In the genomic region with DNA sequence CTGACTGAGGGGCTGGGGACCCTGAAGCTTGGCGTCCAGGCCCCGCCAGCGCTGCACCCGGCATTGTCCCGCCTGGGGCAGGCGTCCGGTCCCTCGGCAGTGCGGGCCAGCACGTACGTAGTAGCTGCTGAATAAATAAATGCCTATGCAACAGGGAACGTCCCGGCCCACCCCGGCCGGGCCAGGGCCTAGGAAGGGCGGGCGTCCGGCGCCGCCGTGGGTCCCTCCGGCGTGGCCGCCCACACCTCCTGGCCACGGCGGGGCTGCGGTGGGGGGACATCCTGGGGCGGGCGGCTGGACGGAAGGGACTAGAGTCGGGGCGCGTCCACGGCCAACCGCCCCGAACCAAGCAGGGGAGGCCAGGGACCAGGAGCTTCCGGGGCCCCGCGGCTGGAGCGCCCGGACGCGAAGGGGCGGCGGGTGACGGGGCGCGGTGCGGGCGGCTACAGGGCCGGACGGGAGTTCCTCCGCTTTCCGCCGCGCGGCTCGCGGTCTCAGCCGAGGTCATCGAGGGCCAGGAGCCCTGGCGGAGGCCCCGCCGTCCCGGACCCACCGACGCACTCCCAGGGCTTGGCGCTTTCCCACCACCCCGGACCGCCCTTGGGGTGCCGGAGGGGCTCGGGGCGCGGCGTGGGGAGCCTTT, we compare ENCODE assay signal across 1 cellular context.
A peak's percentile ranks its signal among the peaks of the same experiment; 100 is the strongest.
TF ChIP-seq lines count a peak whose summit lies in the region.

No MANE protein-coding gene starts in this region.

TF ChIP-seq in HepG2, 621 proteins besides CTCF, POLR2A, EP300 and RAD21 (continues in another document):
- TF ChIP-seq, protein P1, sequence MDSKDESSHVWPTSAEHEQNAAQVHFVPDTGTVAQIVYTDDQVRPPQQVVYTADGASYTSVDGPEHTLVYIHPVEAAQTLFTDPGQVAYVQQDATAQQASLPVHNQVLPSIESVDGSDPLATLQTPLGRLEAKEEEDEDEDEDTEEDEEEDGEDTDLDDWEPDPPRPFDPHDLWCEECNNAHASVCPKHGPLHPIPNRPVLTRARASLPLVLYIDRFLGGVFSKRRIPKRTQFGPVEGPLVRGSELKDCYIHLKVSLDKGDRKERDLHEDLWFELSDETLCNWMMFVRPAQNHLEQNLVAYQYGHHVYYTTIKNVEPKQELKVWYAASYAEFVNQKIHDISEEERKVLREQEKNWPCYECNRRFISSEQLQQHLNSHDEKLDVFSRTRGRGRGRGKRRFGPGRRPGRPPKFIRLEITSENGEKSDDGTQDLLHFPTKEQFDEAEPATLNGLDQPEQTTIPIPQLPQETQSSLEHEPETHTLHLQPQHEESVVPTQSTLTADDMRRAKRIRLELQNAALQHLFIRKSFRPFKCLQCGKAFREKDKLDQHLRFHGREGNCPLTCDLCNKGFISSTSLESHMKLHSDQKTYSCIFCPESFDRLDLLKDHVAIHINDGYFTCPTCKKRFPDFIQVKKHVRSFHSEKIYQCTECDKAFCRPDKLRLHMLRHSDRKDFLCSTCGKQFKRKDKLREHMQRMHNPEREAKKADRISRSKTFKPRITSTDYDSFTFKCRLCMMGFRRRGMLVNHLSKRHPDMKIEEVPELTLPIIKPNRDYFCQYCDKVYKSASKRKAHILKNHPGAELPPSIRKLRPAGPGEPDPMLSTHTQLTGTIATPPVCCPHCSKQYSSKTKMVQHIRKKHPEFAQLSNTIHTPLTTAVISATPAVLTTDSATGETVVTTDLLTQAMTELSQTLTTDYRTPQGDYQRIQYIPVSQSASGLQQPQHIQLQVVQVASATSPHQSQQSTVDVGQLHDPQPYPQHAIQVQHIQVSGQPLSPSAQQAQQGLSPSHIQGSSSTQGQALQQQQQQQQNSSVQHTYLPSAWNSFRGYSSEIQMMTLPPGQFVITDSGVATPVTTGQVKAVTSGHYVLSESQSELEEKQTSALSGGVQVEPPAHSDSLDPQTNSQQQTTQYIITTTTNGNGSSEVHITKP (CRISPR knock-in tag; IDR thresholded peaks at IDR 0.05; ENCODE audit: low read depth) = no peak
- TF ChIP-seq ZNF792 (CRISPR knock-in tag; IDR thresholded peaks at IDR 0.05) (0 out of 2 replicates have a peak, but pooled peaks have one; percentile 39), ZNF776 (CRISPR knock-in tag; IDR thresholded peaks at IDR 0.05) (peak; percentile 24; the same call in 1 of the 2 replicates), ERF (CRISPR knock-in tag; IDR thresholded peaks at IDR 0.05) (no peak), FOXP1 (IDR thresholded peaks at IDR 0.05) (no peak), FOXP1 (CRISPR knock-in tag; IDR thresholded peaks at IDR 0.05) (no peak), ZNF678 (CRISPR knock-in tag; IDR thresholded peaks at IDR 0.05) (no peak), ADNP (CRISPR knock-in tag; IDR thresholded peaks at IDR 0.05) (no peak), TOPORS (CRISPR knock-in tag; IDR thresholded peaks at IDR 0.05) (no peak), ZNF326 (CRISPR knock-in tag; IDR thresholded peaks at IDR 0.05; ENCODE audit: borderline replicate concordance) (no peak), GFI1 (CRISPR knock-in tag; IDR thresholded peaks at IDR 0.05; ENCODE audit: borderline replicate concordance) (peak; percentile 10; the same call in 1 of the 2 replicates), SMAD3 (CRISPR knock-in tag; IDR thresholded peaks at IDR 0.05) (0 out of 2 replicates have a peak, but pooled peaks have one; percentile 17), ZSCAN31 (CRISPR knock-in tag; IDR thresholded peaks at IDR 0.05; ENCODE audit: low read depth) (peak; percentile 48), ZNF451 (CRISPR knock-in tag; IDR thresholded peaks at IDR 0.05) (no peak; the same call in 1 of the 2 replicates), WIZ (CRISPR knock-in tag; IDR thresholded peaks at IDR 0.05) (0 out of 2 replicates have a peak, but pooled peaks have one; percentile 62), ZNF883 (CRISPR knock-in tag; IDR thresholded peaks at IDR 0.05; ENCODE audit: not compliant biosample characterization) (no peak), ZNF329 (CRISPR knock-in tag; IDR thresholded peaks at IDR 0.05; ENCODE audit: low read depth) (0 out of 2 replicates have a peak, but pooled peaks have one; percentile 48), ZMYM2 (CRISPR knock-in tag; IDR thresholded peaks at IDR 0.05) (0 out of 2 replicates have a peak, but pooled peaks have one; percentile 7), FOXC1 (CRISPR knock-in tag; IDR thresholded peaks at IDR 0.05; ENCODE audit: borderline replicate concordance) (no peak; the same call in 1 of the 2 replicates), CAMTA2 (CRISPR knock-in tag; IDR thresholded peaks at IDR 0.05; ENCODE audit: borderline replicate concordance) (no peak), ZKSCAN1 (IDR thresholded peaks at IDR 0.05; ENCODE audit: low read length) (no peak), ZNF547 (CRISPR knock-in tag; IDR thresholded peaks at IDR 0.05) (no peak), MED1 (CRISPR knock-in tag; IDR thresholded peaks at IDR 0.05) (peak; percentile 83), ZNF777 (CRISPR knock-in tag; IDR thresholded peaks at IDR 0.05) (peak; percentile 70), RFXAP (CRISPR knock-in tag; IDR thresholded peaks at IDR 0.05; ENCODE audit: borderline replicate concordance) (peak; percentile 47; the same call in 1 of the 2 replicates), ZMYM4 (CRISPR knock-in tag; IDR thresholded peaks at IDR 0.05) (peak; percentile 38; the same call in 1 of the 2 replicates), RARG (CRISPR knock-in tag; IDR thresholded peaks at IDR 0.05; ENCODE audit: low read depth) (no peak), SCMH1 (CRISPR knock-in tag; IDR thresholded peaks at IDR 0.05; ENCODE audit: borderline replicate concordance) (no peak), MXD4 (CRISPR knock-in tag; IDR thresholded peaks at IDR 0.05) (peak; percentile 68), TGIF2 (CRISPR knock-in tag; IDR thresholded peaks at IDR 0.05) (peak; percentile 3; the same call in 1 of the 2 replicates), ZNF430 (CRISPR knock-in tag; IDR thresholded peaks at IDR 0.05) (peak; percentile 71; the same call in 1 of the 2 replicates), RNF2 (conservative IDR thresholded peaks at IDR 0.05; ENCODE audit: low read depth) (0 out of 2 replicates have a peak, but pooled peaks have one; percentile 4), MYC (CRISPR knock-in tag; IDR thresholded peaks at IDR 0.05; ENCODE audit: borderline replicate concordance) (peak; percentile 41), ARID2 (CRISPR knock-in tag; IDR thresholded peaks at IDR 0.05; ENCODE audit: borderline replicate concordance) (no peak), PHF21A (CRISPR knock-in tag; IDR thresholded peaks at IDR 0.05) (0 out of 2 replicates have a peak, but pooled peaks have one; percentile 30), KAT8 (CRISPR knock-in tag; IDR thresholded peaks at IDR 0.05) (peak; percentile 10; the same call in 1 of the 2 replicates), GATAD1 (CRISPR knock-in tag; IDR thresholded peaks at IDR 0.05) (0 out of 2 replicates have a peak, but pooled peaks have one; percentile 7), ZNF180 (CRISPR knock-in tag; IDR thresholded peaks at IDR 0.05; ENCODE audit: borderline replicate concordance, low read depth) (no peak), ZNF160 (CRISPR knock-in tag; IDR thresholded peaks at IDR 0.05) (peak; percentile 21; the same call in 1 of the 2 replicates), ZNF772 (CRISPR knock-in tag; IDR thresholded peaks at IDR 0.05) (0 out of 2 replicates have a peak, but pooled peaks have one; percentile 43)
- TF ChIP-seq, protein P2, sequence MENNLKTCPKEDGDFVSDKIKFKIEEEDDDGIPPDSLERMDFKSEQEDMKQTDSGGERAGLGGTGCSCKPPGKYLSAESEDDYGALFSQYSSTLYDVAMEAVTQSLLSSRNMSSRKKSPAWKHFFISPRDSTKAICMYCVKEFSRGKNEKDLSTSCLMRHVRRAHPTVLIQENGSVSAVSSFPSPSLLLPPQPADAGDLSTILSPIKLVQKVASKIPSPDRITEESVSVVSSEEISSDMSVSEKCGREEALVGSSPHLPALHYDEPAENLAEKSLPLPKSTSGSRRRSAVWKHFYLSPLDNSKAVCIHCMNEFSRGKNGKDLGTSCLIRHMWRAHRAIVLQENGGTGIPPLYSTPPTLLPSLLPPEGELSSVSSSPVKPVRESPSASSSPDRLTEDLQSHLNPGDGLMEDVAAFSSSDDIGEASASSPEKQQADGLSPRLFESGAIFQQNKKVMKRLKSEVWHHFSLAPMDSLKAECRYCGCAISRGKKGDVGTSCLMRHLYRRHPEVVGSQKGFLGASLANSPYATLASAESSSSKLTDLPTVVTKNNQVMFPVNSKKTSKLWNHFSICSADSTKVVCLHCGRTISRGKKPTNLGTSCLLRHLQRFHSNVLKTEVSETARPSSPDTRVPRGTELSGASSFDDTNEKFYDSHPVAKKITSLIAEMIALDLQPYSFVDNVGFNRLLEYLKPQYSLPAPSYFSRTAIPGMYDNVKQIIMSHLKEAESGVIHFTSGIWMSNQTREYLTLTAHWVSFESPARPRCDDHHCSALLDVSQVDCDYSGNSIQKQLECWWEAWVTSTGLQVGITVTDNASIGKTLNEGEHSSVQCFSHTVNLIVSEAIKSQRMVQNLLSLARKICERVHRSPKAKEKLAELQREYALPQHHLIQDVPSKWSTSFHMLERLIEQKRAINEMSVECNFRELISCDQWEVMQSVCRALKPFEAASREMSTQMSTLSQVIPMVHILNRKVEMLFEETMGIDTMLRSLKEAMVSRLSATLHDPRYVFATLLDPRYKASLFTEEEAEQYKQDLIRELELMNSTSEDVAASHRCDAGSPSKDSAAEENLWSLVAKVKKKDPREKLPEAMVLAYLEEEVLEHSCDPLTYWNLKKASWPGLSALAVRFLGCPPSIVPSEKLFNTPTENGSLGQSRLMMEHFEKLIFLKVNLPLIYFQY (CRISPR knock-in tag; IDR thresholded peaks at IDR 0.05; ENCODE audit: borderline replicate concordance) = peak; percentile 92; the same call in 1 of the 2 replicates
- TF ChIP-seq, protein P3, sequence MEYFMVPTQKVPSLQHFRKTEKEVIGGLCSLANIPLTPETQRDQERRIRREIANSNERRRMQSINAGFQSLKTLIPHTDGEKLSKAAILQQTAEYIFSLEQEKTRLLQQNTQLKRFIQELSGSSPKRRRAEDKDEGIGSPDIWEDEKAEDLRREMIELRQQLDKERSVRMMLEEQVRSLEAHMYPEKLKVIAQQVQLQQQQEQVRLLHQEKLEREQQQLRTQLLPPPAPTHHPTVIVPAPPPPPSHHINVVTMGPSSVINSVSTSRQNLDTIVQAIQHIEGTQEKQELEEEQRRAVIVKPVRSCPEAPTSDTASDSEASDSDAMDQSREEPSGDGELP (IDR thresholded peaks at IDR 0.05; ENCODE audit: borderline replicate concordance, low read depth) = no peak
- TF ChIP-seq, protein P4, sequence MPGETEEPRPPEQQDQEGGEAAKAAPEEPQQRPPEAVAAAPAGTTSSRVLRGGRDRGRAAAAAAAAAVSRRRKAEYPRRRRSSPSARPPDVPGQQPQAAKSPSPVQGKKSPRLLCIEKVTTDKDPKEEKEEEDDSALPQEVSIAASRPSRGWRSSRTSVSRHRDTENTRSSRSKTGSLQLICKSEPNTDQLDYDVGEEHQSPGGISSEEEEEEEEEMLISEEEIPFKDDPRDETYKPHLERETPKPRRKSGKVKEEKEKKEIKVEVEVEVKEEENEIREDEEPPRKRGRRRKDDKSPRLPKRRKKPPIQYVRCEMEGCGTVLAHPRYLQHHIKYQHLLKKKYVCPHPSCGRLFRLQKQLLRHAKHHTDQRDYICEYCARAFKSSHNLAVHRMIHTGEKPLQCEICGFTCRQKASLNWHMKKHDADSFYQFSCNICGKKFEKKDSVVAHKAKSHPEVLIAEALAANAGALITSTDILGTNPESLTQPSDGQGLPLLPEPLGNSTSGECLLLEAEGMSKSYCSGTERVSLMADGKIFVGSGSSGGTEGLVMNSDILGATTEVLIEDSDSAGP (CRISPR knock-in tag; IDR thresholded peaks at IDR 0.05; ENCODE audit: borderline replicate concordance) = peak; percentile 21; the same call in 1 of the 2 replicates
- TF ChIP-seq, protein P5, sequence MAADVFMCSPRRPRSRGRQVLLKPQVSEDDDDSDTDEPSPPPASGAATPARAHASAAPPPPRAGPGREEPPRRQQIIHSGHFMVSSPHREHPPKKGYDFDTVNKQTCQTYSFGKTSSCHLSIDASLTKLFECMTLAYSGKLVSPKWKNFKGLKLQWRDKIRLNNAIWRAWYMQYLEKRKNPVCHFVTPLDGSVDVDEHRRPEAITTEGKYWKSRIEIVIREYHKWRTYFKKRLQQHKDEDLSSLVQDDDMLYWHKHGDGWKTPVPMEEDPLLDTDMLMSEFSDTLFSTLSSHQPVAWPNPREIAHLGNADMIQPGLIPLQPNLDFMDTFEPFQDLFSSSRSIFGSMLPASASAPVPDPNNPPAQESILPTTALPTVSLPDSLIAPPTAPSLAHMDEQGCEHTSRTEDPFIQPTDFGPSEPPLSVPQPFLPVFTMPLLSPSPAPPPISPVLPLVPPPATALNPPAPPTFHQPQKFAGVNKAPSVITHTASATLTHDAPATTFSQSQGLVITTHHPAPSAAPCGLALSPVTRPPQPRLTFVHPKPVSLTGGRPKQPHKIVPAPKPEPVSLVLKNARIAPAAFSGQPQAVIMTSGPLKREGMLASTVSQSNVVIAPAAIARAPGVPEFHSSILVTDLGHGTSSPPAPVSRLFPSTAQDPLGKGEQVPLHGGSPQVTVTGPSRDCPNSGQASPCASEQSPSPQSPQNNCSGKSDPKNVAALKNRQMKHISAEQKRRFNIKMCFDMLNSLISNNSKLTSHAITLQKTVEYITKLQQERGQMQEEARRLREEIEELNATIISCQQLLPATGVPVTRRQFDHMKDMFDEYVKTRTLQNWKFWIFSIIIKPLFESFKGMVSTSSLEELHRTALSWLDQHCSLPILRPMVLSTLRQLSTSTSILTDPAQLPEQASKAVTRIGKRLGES (CRISPR knock-in tag; IDR thresholded peaks at IDR 0.05; ENCODE audit: borderline replicate concordance) = no peak
- TF ChIP-seq, protein P6, sequence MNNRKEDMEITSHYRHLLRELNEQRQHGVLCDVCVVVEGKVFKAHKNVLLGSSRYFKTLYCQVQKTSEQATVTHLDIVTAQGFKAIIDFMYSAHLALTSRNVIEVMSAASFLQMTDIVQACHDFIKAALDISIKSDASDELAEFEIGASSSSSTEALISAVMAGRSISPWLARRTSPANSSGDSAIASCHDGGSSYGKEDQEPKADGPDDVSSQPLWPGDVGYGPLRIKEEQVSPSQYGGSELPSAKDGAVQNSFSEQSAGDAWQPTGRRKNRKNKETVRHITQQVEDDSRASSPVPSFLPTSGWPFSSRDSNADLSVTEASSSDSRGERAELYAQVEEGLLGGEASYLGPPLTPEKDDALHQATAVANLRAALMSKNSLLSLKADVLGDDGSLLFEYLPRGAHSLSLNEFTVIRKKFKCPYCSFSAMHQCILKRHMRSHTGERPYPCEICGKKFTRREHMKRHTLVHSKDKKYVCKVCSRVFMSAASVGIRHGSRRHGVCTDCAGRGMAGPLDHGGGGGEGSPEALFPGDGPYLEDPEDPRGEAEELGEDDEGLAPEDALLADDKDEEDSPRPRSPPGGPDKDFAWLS (CRISPR knock-in tag; IDR thresholded peaks at IDR 0.05; ENCODE audit: borderline replicate concordance) = no peak
- TF ChIP-seq, protein P7, sequence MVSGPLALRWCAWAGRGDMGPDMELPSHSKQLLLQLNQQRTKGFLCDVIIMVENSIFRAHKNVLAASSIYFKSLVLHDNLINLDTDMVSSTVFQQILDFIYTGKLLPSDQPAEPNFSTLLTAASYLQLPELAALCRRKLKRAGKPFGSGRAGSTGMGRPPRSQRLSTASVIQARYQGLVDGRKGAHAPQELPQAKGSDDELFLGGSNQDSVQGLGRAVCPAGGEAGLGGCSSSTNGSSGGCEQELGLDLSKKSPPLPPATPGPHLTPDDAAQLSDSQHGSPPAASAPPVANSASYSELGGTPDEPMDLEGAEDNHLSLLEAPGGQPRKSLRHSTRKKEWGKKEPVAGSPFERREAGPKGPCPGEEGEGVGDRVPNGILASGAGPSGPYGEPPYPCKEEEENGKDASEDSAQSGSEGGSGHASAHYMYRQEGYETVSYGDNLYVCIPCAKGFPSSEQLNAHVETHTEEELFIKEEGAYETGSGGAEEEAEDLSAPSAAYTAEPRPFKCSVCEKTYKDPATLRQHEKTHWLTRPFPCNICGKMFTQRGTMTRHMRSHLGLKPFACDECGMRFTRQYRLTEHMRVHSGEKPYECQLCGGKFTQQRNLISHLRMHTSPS (CRISPR knock-in tag; IDR thresholded peaks at IDR 0.05; ENCODE audit: low read depth) = no peak
